ENCODE assay signal across 10 cellular contexts in genomic region chr2:99818842-99819241, GRCh38.
DNase-seq lines count a peak whose midpoint lies in the region; ATAC-seq and TF ChIP-seq lines count a peak whose summit lies in the region.
"Had no signal": no experiment of that assay in that cellular context is flagged by ENCODE, and none has a peak within 500 bp of the region (broad histone marks: within the 10 kb centered on the region; RNA-seq: fewer than 3 reads in every experiment).

No MANE protein-coding gene starts in this region.

- no peak overlapping the region for H3K4me3 ChIP-seq in AG04450 (ENCODE audit: low read depth, low read length)
- H3K4me3 ChIP-seq in HFF-Myc (replicated peaks; ENCODE audit: low read depth, low read length): no peak overlapping the region
- H3K4me3 ChIP-seq in uterus: no peak overlapping the region
- H3K4me3 ChIP-seq: heart left ventricle had no signal

- POLR2A ChIA-PET in AG04450 (lab: Yijun Ruan, JAX) (no interaction called here), RWPE1 (lab: Yijun Ruan, JAX; ENCODE audit: low non-redundant PET) (no interaction called here)

- no peak for DNase-seq in AG04450 (ENCODE audit: low read depth, low spot score)
- DNase-seq in HFF-Myc (ENCODE audit: extremely low read depth, low read depth): no peak
- DNase-seq in RWPE1 (ENCODE audit: low spot score): peak; percentile 52
- peak in 1 of 2 donors; percentile 17 for DNase-seq in foreskin keratinocyte
- DNase-seq in AG08396 (ENCODE audit: low spot score): no peak
- DNase-seq in pons (ENCODE audit: low spot score): no peak
- no peak for DNase-seq in uterus
- DNase-seq: heart left ventricle, NCI-H2029 had no signal

- no peaks in the 10 kb centered on the region for H3K27me3 ChIP-seq in AG04450 (ENCODE audit: control insufficient read depth, insufficient read depth, low read length)
- H3K27me3 ChIP-seq in foreskin keratinocyte: peaks cover 5% of the 10 kb centered on the region
- H3K27me3 ChIP-seq in uterus: no peaks in the 10 kb centered on the region
- H3K27me3 ChIP-seq: heart left ventricle had no signal

- intact Hi-C loops in uterus (cut with DNase I; ENCODE audit: low total_unique reads): no loop called here

- H3K9me3 ChIP-seq in AG04450 (ENCODE audit: control insufficient read depth, insufficient read depth, low read length) (no peaks in the 10 kb centered on the region; the same call in 1 of the 2 replicates), uterus (no peaks in the 10 kb centered on the region)

- no peak for TF ChIP-seq POLR2A in uterus (IDR thresholded peaks at IDR 0.05)

- no peak for ATAC-seq in foreskin keratinocyte
- ATAC-seq in HG02981 (IDR thresholded peaks at IDR 0.05; ENCODE audit: unreplicated experiment): no peak
- ATAC-seq: heart left ventricle had no signal

- TF ChIP-seq CTCF in AG04450 (IDR thresholded peaks at IDR 0.05; ENCODE audit: low read depth, low read length) (peak; percentile 32; the same call in 1 of the 2 replicates), HFF-Myc (IDR thresholded peaks at IDR 0.05; ENCODE audit: low read depth, low read length, missing control alignments) (peak; percentile 5), RWPE1 (conservative IDR thresholded peaks at IDR 0.05; ENCODE audit: low read depth) (no peak), foreskin keratinocyte (conservative IDR thresholded peaks at IDR 0.05) (peak; percentile 61), uterus (IDR thresholded peaks at IDR 0.05) (peak in 2 of 4 experiments; percentile 9 to 13)

- H3K27ac ChIP-seq in AG04450 (ENCODE audit: low read depth, low read length): no peak overlapping the region
- H3K27ac ChIP-seq in RWPE1: no peak overlapping the region
- H3K27ac ChIP-seq in foreskin keratinocyte: no peak overlapping the region
- H3K27ac ChIP-seq in uterus: no peak overlapping the region
- H3K27ac ChIP-seq: heart left ventricle had no signal

- H3K4me1 ChIP-seq in foreskin keratinocyte: no peaks in the 10 kb centered on the region
- no peaks in the 10 kb centered on the region for H3K4me1 ChIP-seq in uterus
- H3K4me1 ChIP-seq: heart left ventricle had no signal

- CTCF ChIA-PET in AG04450 (lab: Charles Lee): interaction anchor here (0.6 to 1.4 kb wide), 4 partner anchors 55 to 443 kb away, joined by 4 to 11 read pairs (median 5); no protein-coding TSS in a partner anchor
- CTCF ChIA-PET in RWPE1 (lab: Yijun Ruan, JAX): interaction anchor here (0.5 to 1.8 kb wide), 16 partner anchors 29 to 939 kb away, joined by 3 to 13 read pairs (median 4); no protein-coding TSS in a partner anchor

- H3K36me3 ChIP-seq in uterus: no peaks in the 10 kb centered on the region
- H3K36me3 ChIP-seq: heart left ventricle had no signal
